Comparison of ENCODE assay signal across 17 cellular contexts in genomic region chr21:44066116-44066515, GRCh38. TPM values are rescaled to one million over a fixed set of nuclear protein-coding genes. Genes with fewer than 3 reads are reported as not detected.
A peak's percentile ranks its signal among the peaks of the same experiment; 100 is the strongest.
DNase-seq lines count a peak whose midpoint lies in the region; ATAC-seq and TF ChIP-seq lines count a peak whose summit lies in the region.
"Had no signal": no experiment of that assay in that cellular context is flagged by ENCODE, and none has a peak within 500 bp of the region (broad histone marks: within the 10 kb centered on the region; RNA-seq: fewer than 3 reads in every experiment).

No MANE protein-coding gene starts in this region.

- H3K4me3 ChIP-seq in thyroid gland (replicated peaks in 1 of 3), result no peak overlapping the region
- H3K4me3 ChIP-seq: ascending aorta, HAP-1, ovary, vagina had no signal

- no peaks in the 10 kb centered on the region for H3K27me3 Mint-ChIP-seq in T-cell
- H3K27me3 Mint-ChIP-seq in chondrocyte (ENCODE audit: low read depth), result no peaks in the 10 kb centered on the region
- H3K27me3 Mint-ChIP-seq in nephron progenitor cell (ENCODE audit: low read depth, poor library complexity), result no peaks in the 10 kb centered on the region

- 94 to 97% methylated on average over 10 of the region's 10 CpGs for WGBS in thyroid gland, 2 donors

- ATAC-seq in T-cell (replicated peaks in 1 of 4), result no peak

- no peaks in the 10 kb centered on the region for H3K27me3 ChIP-seq in thyroid gland
- H3K27me3 ChIP-seq: ascending aorta, ovary, vagina had no signal

- H3K4me3 Mint-ChIP-seq in T-cell (peak overlapping the region in 2 of 3 donors; percentile 53 to 74), chondrocyte (ENCODE audit: unreplicated experiment) (no peak overlapping the region), nephron progenitor cell (no peak overlapping the region)

- POLR2A ChIA-PET in T-cell (lab: Charles Lee), result interaction anchor here (0.6 to 0.9 kb wide), 2 partner anchors 14 to 274 kb away, joined by 3 read pairs; no protein-coding TSS in a partner anchor

- H3K4me1 ChIP-seq in thyroid gland, result peaks cover 11 to 14% of the 10 kb centered on the region in 2 donors
- H3K4me1 ChIP-seq: ascending aorta, HAP-1, vagina had no signal

- CTCF ChIA-PET in T-cell (lab: Charles Lee), result interaction anchor here in 1 of 2 donors (0.6 to 2.7 kb wide), 3 partner anchors 10 to 52 kb away, joined by 3 to 22 read pairs (median 5); no protein-coding TSS in a partner anchor

- H3K27ac Mint-ChIP-seq in T-cell (peak overlapping the region; percentile 93 to 96), chondrocyte (ENCODE audit: unreplicated experiment) (peak overlapping the region; percentile 42), nephron progenitor cell (no peak overlapping the region)

- TF ChIP-seq CTCF in chondrocyte (IDR thresholded peaks at IDR 0.05) (no peak), nephron progenitor cell (IDR thresholded peaks at IDR 0.05) (no peak), thyroid gland (IDR thresholded peaks at IDR 0.05) (no peak)

- H3K36me3 Mint-ChIP-seq in T-cell (peaks cover 45% of the 10 kb centered on the region), chondrocyte (ENCODE audit: low read depth) (peaks cover 22% of the 10 kb centered on the region), nephron progenitor cell (ENCODE audit: low read depth) (peaks cover 11% of the 10 kb centered on the region)

- no peak for TF ChIP-seq POLR2A in thyroid gland (IDR thresholded peaks at IDR 0.05)

- intact Hi-C loops in thyroid gland (cut with DNase I), result no loop called here

- H3K36me3 ChIP-seq in thyroid gland, result peaks cover 3 to 22% of the 10 kb centered on the region in 2 donors
- H3K36me3 ChIP-seq: ovary had no signal

- peak; percentile 41 for DNase-seq in activated CD8-positive, alpha-beta memory T cell treated with anti-CD3 and anti-CD28 coated beads, Interleukin-2, amount 50 U/mL, for 48 hours
- DNase-seq in activated CD8-positive, alpha-beta memory T cell treated with anti-CD3 and anti-CD28 coated beads, Interleukin-2, amount 50 U/mL, for 4 hours, result no peak
- DNase-seq in T-cell (no peak), chondrocyte (ENCODE audit: low spot score) (peak; percentile 55), cerebellar cortex (ENCODE audit: low spot score) (no peak), nephron progenitor cell (no peak), thyroid gland (no peak)
- peak; percentile 24 for DNase-seq in stimulated activated CD8-positive, alpha-beta memory T cell treated with anti-CD3 and anti-CD28 coated beads, Interleukin-4, amount 100 ng/mL, for 48 hours
- DNase-seq: ACHN, Calu3, MM.1S, NCI-H1930, NCI-H524, ovary had no signal

- H3K4me1 Mint-ChIP-seq in T-cell, result peaks cover 33 to 56% (median 48%) of the 10 kb centered on the region in 3 donors
- H3K4me1 Mint-ChIP-seq in chondrocyte (ENCODE audit: low read depth), result peaks cover 5% of the 10 kb centered on the region
- H3K4me1 Mint-ChIP-seq in nephron progenitor cell, result peaks cover 14% of the 10 kb centered on the region

- H3K27ac ChIP-seq in thyroid gland, result no peak overlapping the region
- H3K27ac ChIP-seq: ascending aorta, ovary, vagina had no signal

- H3K9me3 ChIP-seq in thyroid gland, result no peaks in the 10 kb centered on the region
- H3K9me3 ChIP-seq: ascending aorta, HAP-1, ovary, vagina had no signal

- H3K9me3 Mint-ChIP-seq in T-cell (no peaks in the 10 kb centered on the region), chondrocyte (ENCODE audit: low read depth) (no peaks in the 10 kb centered on the region), nephron progenitor cell (no peaks in the 10 kb centered on the region)

RNA-seq across cellular contexts. Expression of gene PWP2, which starts 41.1 kb away (rescaled TPM):
- total RNA-seq in T-cell (10 to 100 TPM in 4 of 5 donors, 1 to 10 TPM in 1; 8.9 to 39.3 (median 12.3) TPM), chondrocyte (0.36 to 2.5 TPM (median 1.9 TPM) in 3 replicates), thyroid gland (10 to 100 TPM in 1 of 4 donors, 1 to 10 TPM in 3; 5.8 to 20.5 (median 7.0) TPM)

RNA-seq across cellular contexts. Expression of gene TRAPPC10, which starts 54.0 kb away (rescaled TPM):
- total RNA-seq in T-cell (100 to 1,000 TPM in 2 of 5 donors, 10 to 100 TPM in 3; 82.5 to 144 (median 92.2) TPM), chondrocyte (31.0 to 41.8 TPM (median 37.0 TPM) in 3 replicates), thyroid gland (10 to 100 TPM; 38.6 to 77.8 (median 55.3) TPM)

Comparison
In these comparisons a context has a peak if more than half of its experiments do, and no peak if none do; other contexts are left out.
1. DNase-seq: peak in activated CD8-positive, alpha-beta memory T cell treated with anti-CD3 and anti-CD28 coated beads, Interleukin-2, amount 50 U/mL, for 48 hours (single experiment), chondrocyte (single experiment) and stimulated activated CD8-positive, alpha-beta memory T cell treated with anti-CD3 and anti-CD28 coated beads, Interleukin-4, amount 100 ng/mL, for 48 hours (single experiment); none in activated CD8-positive, alpha-beta memory T cell treated with anti-CD3 and anti-CD28 coated beads, Interleukin-2, amount 50 U/mL, for 4 hours (single experiment), T-cell (0 of 34), cerebellar cortex (single experiment), nephron progenitor cell (single experiment) and thyroid gland (0 of 2).
2. H3K4me3 Mint-ChIP-seq: peak in T-cell (2 of 3); none in chondrocyte (single experiment) and nephron progenitor cell (single experiment).